Comparison of ENCODE assay signal across 8 cellular contexts in the genomic region with DNA sequence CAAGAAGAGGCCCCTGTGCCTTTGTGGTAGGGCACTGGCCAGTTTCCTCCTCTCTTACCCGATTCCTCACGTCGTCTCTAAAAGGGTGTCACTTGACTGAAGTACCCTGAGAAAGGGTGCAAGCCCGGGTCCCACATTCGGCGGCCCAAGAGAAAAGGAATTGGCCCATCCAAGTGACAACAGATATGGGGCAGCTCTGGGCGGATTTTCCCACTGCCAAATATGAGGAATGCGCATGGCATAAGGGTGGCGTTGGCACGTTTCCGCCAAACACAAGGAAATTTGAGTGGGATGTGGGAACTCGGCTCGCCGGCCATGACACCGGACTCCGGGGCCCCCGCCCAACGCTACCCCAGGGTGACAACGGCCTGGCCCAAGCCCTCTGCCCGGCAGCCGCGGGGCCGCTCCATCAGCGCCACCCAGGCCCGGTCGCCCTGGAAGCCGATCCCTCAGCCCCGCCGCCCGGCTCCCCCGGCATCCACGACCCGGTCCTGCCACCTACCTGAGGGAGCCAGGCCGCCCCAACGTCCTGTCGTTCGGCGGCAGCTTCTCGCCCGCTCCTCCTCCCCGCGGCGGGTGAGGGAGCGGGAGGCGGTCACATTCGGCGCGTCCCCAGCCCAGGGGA. TPM values are rescaled to one million over a fixed set of nuclear protein-coding genes. Genes with fewer than 3 reads are reported as not detected.
A peak's percentile ranks its signal among the peaks of the same experiment; 100 is the strongest.
DNase-seq lines count a peak whose midpoint lies in the region; ATAC-seq, FAIRE-seq and TF ChIP-seq lines count a peak whose summit lies in the region.

No MANE protein-coding gene starts in this region.

- H3K27me3 Mint-ChIP-seq in activated naive CD4-positive, alpha-beta T cell treated with anti-CD3 and anti-CD28 coated beads for 36 hours (ENCODE audit: low read depth): no peaks in the 10 kb centered on the region
- H3K27me3 Mint-ChIP-seq in MCF 10A (ENCODE audit: insufficient read depth, unreplicated experiment): no peaks in the 10 kb centered on the region
- H3K27me3 Mint-ChIP-seq in immature natural killer cell (ENCODE audit: low read depth in 3 of 3): peaks cover 6 to 9% (median 8%) of the 10 kb centered on the region in 3 donors

- no peak for TF ChIP-seq CTCF in MCF 10A (IDR thresholded peaks at IDR 0.05; ENCODE audit: unreplicated experiment)

- POLR2A ChIA-PET in MCF 10A (lab: Yijun Ruan, JAX): interaction anchor here (0.6 to 3.6 kb wide), 37 partner anchors 10 to 228 kb away, joined by 3 to 46 read pairs (median 5); a partner anchor contains a TSS

- H3K4me3 ChIP-seq in small intestine (ENCODE audit: low read depth in 1 of 2, low read length in 2 of 2): peak overlapping the region; percentile 78 to 98

- H3K9me3 Mint-ChIP-seq in activated naive CD4-positive, alpha-beta T cell treated with anti-CD3 and anti-CD28 coated beads for 36 hours: no peaks in the 10 kb centered on the region
- H3K9me3 Mint-ChIP-seq in MCF 10A (ENCODE audit: unreplicated experiment) (no peaks in the 10 kb centered on the region), immature natural killer cell (no peaks in the 10 kb centered on the region)

- BruUV-seq in MCF 10A (replicated peaks; lab: Mats Ljungman, UMichigan): no TSS peak

- peak; percentile 34 for ATAC-seq in HG02884 (IDR thresholded peaks at IDR 0.05; ENCODE audit: unreplicated experiment)

- H3K4me1 Mint-ChIP-seq in activated naive CD4-positive, alpha-beta T cell treated with anti-CD3 and anti-CD28 coated beads for 36 hours (ENCODE audit: low read depth): peaks cover 34% of the 10 kb centered on the region
- peaks cover 25% of the 10 kb centered on the region for H3K4me1 Mint-ChIP-seq in MCF 10A (ENCODE audit: insufficient read depth, unreplicated experiment)
- H3K4me1 Mint-ChIP-seq in immature natural killer cell: peaks cover 41 to 59% of the 10 kb centered on the region in 2 donors

- no peaks in the 10 kb centered on the region for H3K27me3 ChIP-seq in small intestine (ENCODE audit: control insufficient read depth in 2 of 2, insufficient read depth in 2 of 2, low read length in 2 of 2)

- H3K4me3 Mint-ChIP-seq in activated naive CD4-positive, alpha-beta T cell treated with anti-CD3 and anti-CD28 coated beads for 36 hours: peak overlapping the region; percentile 82
- H3K4me3 Mint-ChIP-seq in MCF 10A (ENCODE audit: unreplicated experiment) (peak overlapping the region; percentile 72), immature natural killer cell (peak overlapping the region; percentile 92 to 100 (median 97))

- no peaks in the 10 kb centered on the region for H3K36me3 ChIP-seq in small intestine (ENCODE audit: control insufficient read depth in 2 of 2, insufficient read depth in 2 of 2, low read length in 2 of 2)

- H3K36me3 Mint-ChIP-seq in activated naive CD4-positive, alpha-beta T cell treated with anti-CD3 and anti-CD28 coated beads for 36 hours (ENCODE audit: low read depth): peaks cover 5% of the 10 kb centered on the region
- H3K36me3 Mint-ChIP-seq in MCF 10A (ENCODE audit: insufficient read depth, unreplicated experiment) (peaks cover 8% of the 10 kb centered on the region), immature natural killer cell (peaks cover 0 to 4% (median 0%) of the 10 kb centered on the region in 3 donors)

- peak overlapping the region; percentile 99 to 100 for H3K27ac ChIP-seq in small intestine (ENCODE audit: low read depth in 1 of 2, low read length in 1 of 2)

- 0 to 2% (median 1%) methylated on average over 32 to 48 of the region's 48 CpGs for WGBS in small intestine, 3 donors

- no peak for FAIRE-seq in RCC 7860 (lab: Jason Lieb, UNC)
- no peak for FAIRE-seq in small intestine (lab: Jason Lieb, UNC)

- peak; percentile 37 for DNase-seq in activated naive CD4-positive, alpha-beta T cell treated with anti-CD3 and anti-CD28 coated beads for 36 hours
- DNase-seq in activated naive CD4-positive, alpha-beta T cell treated with Interleukin-2 at 50 U/mL for 16 hours: no peak
- DNase-seq in RCC 7860 (ENCODE audit: low spot score) (peak; percentile 27), MCF 10A (ENCODE audit: unreplicated experiment) (peak; percentile 49), immature natural killer cell (peak in 2 of 3 donors; percentile 19 to 24), small intestine (peak; percentile 31), ecto neural progenitor cell (ENCODE audit: low spot score) (no peak)

- intact Hi-C loops in activated naive CD4-positive, alpha-beta T cell treated with anti-CD3 and anti-CD28 coated beads for 36 hours (cut with micrococcal nuclease): loop anchor here (5.0 to 10.0 kb wide), 6 partner anchors 36 to 1391 kb away; a partner anchor contains a TSS
- intact Hi-C loops in MCF 10A (cut with micrococcal nuclease): loop anchor here (2.0 to 5.0 kb wide), 2 partner anchors 17 to 106 kb away; a partner anchor contains a TSS

- CTCF ChIA-PET in activated naive CD4-positive, alpha-beta T cell treated with anti-CD3 and anti-CD28 coated beads for 36 hours (lab: Charles Lee): interaction anchor here (1.0 to 1.2 kb wide), 2 partner anchors 43 to 46 kb away, joined by 3 read pairs; no protein-coding TSS in a partner anchor
- CTCF ChIA-PET in MCF 10A (lab: Yijun Ruan, JAX): interaction anchor here (0.7 to 1.1 kb wide), 3 partner anchors 21 to 172 kb away, joined by 3 to 5 read pairs (median 4); no protein-coding TSS in a partner anchor

- peak overlapping the region; percentile 98 for H3K27ac Mint-ChIP-seq in activated naive CD4-positive, alpha-beta T cell treated with anti-CD3 and anti-CD28 coated beads for 36 hours
- H3K27ac Mint-ChIP-seq in MCF 10A (ENCODE audit: low read depth, unreplicated experiment) (peak overlapping the region; percentile 98), immature natural killer cell (peak overlapping the region; percentile 95 to 99 (median 98))

- H3K9me3 ChIP-seq in small intestine (ENCODE audit: control insufficient read depth, low read depth): no peaks in the 10 kb centered on the region

- peaks cover 1 to 8% of the 10 kb centered on the region in 2 donors for H3K4me1 ChIP-seq in small intestine (ENCODE audit: control insufficient read depth in 2 of 2, insufficient read depth in 1 of 2, low read depth in 1 of 2, low read length in 1 of 2)

RNA-seq across cellular contexts. Expression of a gene that starts 0.5 kb away (rescaled TPM):
- 10 to 100 TPM; 62.5 to 68.5 TPM for total RNA-seq in activated naive CD4-positive, alpha-beta T cell treated with anti-CD3 and anti-CD28 coated beads for 36 hours
- total RNA-seq in MCF 10A (2022): 75.5 and 76.8 TPM in 2 replicates
- polyA plus RNA-seq in immature natural killer cell (10 to 100 TPM; 44.3 to 87.2 (median 81.7) TPM), small intestine (10 to 100 TPM; 47.9 to 84.3 (median 61.3) TPM)

Comparison
In these comparisons a context has a peak if more than half of its experiments do, and no peak if none do; other contexts are left out.
1. DNase-seq: peak in activated naive CD4-positive, alpha-beta T cell treated with anti-CD3 and anti-CD28 coated beads for 36 hours (single experiment), RCC 7860 (single experiment), MCF 10A (single experiment), immature natural killer cell (2 of 3) and small intestine (single experiment); none in activated naive CD4-positive, alpha-beta T cell treated with Interleukin-2 at 50 U/mL for 16 hours (single experiment) and ecto neural progenitor cell (single experiment).
2. Peak in every context shown above with its lines, with median percentiles within 50 percentile points of each other: H3K27ac Mint-ChIP-seq and H3K4me3 Mint-ChIP-seq.